In the genomic region with DNA sequence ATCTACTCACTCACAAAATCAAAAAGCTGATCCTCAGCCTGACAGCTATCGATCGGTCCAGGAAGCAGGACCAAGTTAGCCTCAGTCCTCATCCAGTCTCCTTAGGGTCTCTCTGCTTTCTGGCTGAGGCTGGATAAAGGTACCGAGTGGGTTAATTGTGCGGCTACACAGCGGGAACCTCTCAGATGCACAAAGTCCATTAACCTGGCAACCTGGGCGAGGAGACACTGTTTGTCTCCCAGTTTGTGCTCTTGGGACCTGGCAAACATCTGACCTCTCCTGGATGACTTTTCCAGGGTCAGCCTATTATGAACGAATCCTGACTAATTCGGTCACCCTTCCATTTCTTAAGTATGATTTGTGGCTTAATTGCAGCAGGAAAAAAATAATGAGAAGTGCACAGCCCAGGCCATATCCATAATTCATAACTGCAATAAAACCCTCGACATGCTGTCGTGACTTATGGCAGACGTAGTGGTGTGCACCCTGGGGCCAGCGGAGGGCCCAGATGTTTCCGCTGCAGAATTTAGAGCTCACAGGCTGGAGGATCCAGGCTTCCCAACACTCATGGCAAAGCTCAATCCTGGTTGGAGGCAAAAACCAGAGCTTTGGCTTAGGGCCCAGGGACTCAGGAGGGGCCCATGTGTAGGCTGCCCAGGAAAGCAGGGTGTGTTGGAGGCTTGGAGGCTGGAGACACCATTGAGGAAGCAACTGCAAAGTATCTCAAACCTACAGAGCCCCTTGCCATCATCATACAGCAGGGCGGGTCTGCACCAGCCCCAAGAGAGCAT, we compare ENCODE assay signal across 15 cellular contexts.
DNase-seq lines count a peak whose midpoint lies in the region; ATAC-seq and TF ChIP-seq lines count a peak whose summit lies in the region.
"Had no signal": no experiment of that assay in that cellular context is flagged by ENCODE, and none has a peak within 500 bp of the region (broad histone marks: within the 10 kb centered on the region; RNA-seq: fewer than 3 reads in every experiment).

No MANE protein-coding gene starts in this region.

- no peak for TF ChIP-seq CTCF in right lobe of liver (IDR thresholded peaks at IDR 0.05)
- TF ChIP-seq CTCF in sigmoid colon (IDR thresholded peaks at IDR 0.05), result no peak
- TF ChIP-seq CTCF in chondrocyte (IDR thresholded peaks at IDR 0.05), result no peak

- no peak overlapping the region for H3K27ac Mint-ChIP-seq in activated naive CD8-positive, alpha-beta T cell treated with anti-CD3 and anti-CD28 coated beads, Interleukin-2, amount 50 U/mL, for 24 hours
- H3K27ac Mint-ChIP-seq in chondrocyte (ENCODE audit: unreplicated experiment), result no peak overlapping the region

- DNase-seq in GM04504 (ENCODE audit: low read depth), result peak; percentile 3
- DNase-seq in ecto neural progenitor cell (ENCODE audit: low spot score), result peak; percentile 26
- peak; percentile 45 to 85 (median 76) for DNase-seq in right lobe of liver
- peak; percentile 41 for DNase-seq in sigmoid colon
- no peak for DNase-seq in activated naive CD8-positive, alpha-beta T cell treated with anti-CD3 and anti-CD28 coated beads, Interleukin-2, amount 50 U/mL, for 24 hours
- DNase-seq in activated effector memory CD4-positive, alpha-beta T cell treated with anti-CD3 and anti-CD28 coated beads, Interleukin-2, amount 50 U/mL, for 16 hours, result no peak
- no peak for DNase-seq in chondrocyte (ENCODE audit: low spot score)
- DNase-seq in HPDE6-E6E7 (ENCODE audit: extremely low spot score), result no peak
- DNase-seq: BE2C, GF-D8, NCI-H1417, NCI-H2081 treated with DMSO at 0.1 percent for 48 hours, NCI-H446 treated with DMSO at 0.1 percent for 48 hours, NCI-H526 treated with DMSO at 0.1 percent for 48 hours had no signal

- peak overlapping the region in 2 of 3 donors; percentile 29 to 37 for H3K4me3 ChIP-seq in right lobe of liver
- H3K4me3 ChIP-seq in sigmoid colon, result no peak overlapping the region
- H3K4me3 ChIP-seq: A549 had no signal

- H3K36me3 Mint-ChIP-seq in activated naive CD8-positive, alpha-beta T cell treated with anti-CD3 and anti-CD28 coated beads, Interleukin-2, amount 50 U/mL, for 24 hours (ENCODE audit: low read depth), result no peaks in the 10 kb centered on the region
- H3K36me3 Mint-ChIP-seq in chondrocyte (ENCODE audit: low read depth), result no peaks in the 10 kb centered on the region

- TF ChIP-seq POLR2A in right lobe of liver (IDR thresholded peaks at IDR 0.05) (no peak), sigmoid colon (IDR thresholded peaks at IDR 0.05) (no peak)

- H3K9me3 ChIP-seq in right lobe of liver (no peaks in the 10 kb centered on the region), sigmoid colon (no peaks in the 10 kb centered on the region)
- H3K9me3 ChIP-seq: A549, BE2C had no signal

- H3K27ac ChIP-seq in right lobe of liver (peak overlapping the region in 2 of 3 donors; percentile 48 to 71), sigmoid colon (no peak overlapping the region)

- no peak overlapping the region for H3K4me3 Mint-ChIP-seq in activated naive CD8-positive, alpha-beta T cell treated with anti-CD3 and anti-CD28 coated beads, Interleukin-2, amount 50 U/mL, for 24 hours
- no peak overlapping the region for H3K4me3 Mint-ChIP-seq in chondrocyte (ENCODE audit: unreplicated experiment)

- no peaks in the 10 kb centered on the region for H3K36me3 ChIP-seq in right lobe of liver
- H3K36me3 ChIP-seq in sigmoid colon, result no peaks in the 10 kb centered on the region
- H3K36me3 ChIP-seq: BE2C had no signal

- no peaks in the 10 kb centered on the region for H3K4me1 Mint-ChIP-seq in activated naive CD8-positive, alpha-beta T cell treated with anti-CD3 and anti-CD28 coated beads, Interleukin-2, amount 50 U/mL, for 24 hours
- H3K4me1 Mint-ChIP-seq in chondrocyte (ENCODE audit: low read depth), result peaks cover 3% of the 10 kb centered on the region

- no peak for TF ChIP-seq EP300 in sigmoid colon (IDR thresholded peaks at IDR 0.05)

- peaks cover 1% of the 10 kb centered on the region for H3K27me3 Mint-ChIP-seq in activated naive CD8-positive, alpha-beta T cell treated with anti-CD3 and anti-CD28 coated beads, Interleukin-2, amount 50 U/mL, for 24 hours
- H3K27me3 Mint-ChIP-seq in chondrocyte (ENCODE audit: low read depth), result peaks cover 2% of the 10 kb centered on the region

- no peaks in the 10 kb centered on the region for H3K9me3 Mint-ChIP-seq in activated naive CD8-positive, alpha-beta T cell treated with anti-CD3 and anti-CD28 coated beads, Interleukin-2, amount 50 U/mL, for 24 hours
- H3K9me3 Mint-ChIP-seq in chondrocyte (ENCODE audit: low read depth), result no peaks in the 10 kb centered on the region

- H3K27me3 ChIP-seq in right lobe of liver (no peaks in the 10 kb centered on the region), sigmoid colon (no peaks in the 10 kb centered on the region)
- H3K27me3 ChIP-seq: BE2C had no signal

- peak; percentile 88 to 91 (median 89) for ATAC-seq in right lobe of liver
- ATAC-seq in activated naive CD8-positive, alpha-beta T cell treated with anti-CD3 and anti-CD28 coated beads, Interleukin-2, amount 50 U/mL, for 24 hours, result no peak

- intact Hi-C loops in right lobe of liver (cut with DNase I), result no loop called here
- intact Hi-C loops in sigmoid colon (cut with DNase I), result no loop called here

- WGBS in right lobe of liver (ENCODE audit: insufficient coverage, low coverage, low lambda C conversion rate, missing lambda C conversion rate), result 41% methylated on average over 12 of the region's 14 CpGs
- WGBS in sigmoid colon, 2 donors, result 53 to 71% methylated on average over 14 of the region's 14 CpGs

- peaks cover 0 to 21% (median 6%) of the 10 kb centered on the region in 4 donors for H3K4me1 ChIP-seq in right lobe of liver
- peaks cover 0 to 3% (median 0%) of the 10 kb centered on the region in 4 donors for H3K4me1 ChIP-seq in sigmoid colon
- H3K4me1 ChIP-seq: BE2C had no signal

Comparison
In these comparisons a context has a peak if more than half of its experiments do, and no peak if none do; other contexts are left out.
1. DNase-seq: peak in GM04504 (single experiment), ecto neural progenitor cell (single experiment), right lobe of liver (3 of 3) and sigmoid colon (single experiment); none in activated naive CD8-positive, alpha-beta T cell treated with anti-CD3 and anti-CD28 coated beads, Interleukin-2, amount 50 U/mL, for 24 hours (single experiment), activated effector memory CD4-positive, alpha-beta T cell treated with anti-CD3 and anti-CD28 coated beads, Interleukin-2, amount 50 U/mL, for 16 hours (single experiment), chondrocyte (single experiment) and HPDE6-E6E7 (single experiment).
2. H3K27ac ChIP-seq: peak in right lobe of liver (2 of 3); none in sigmoid colon (0 of 4).
3. H3K4me3 ChIP-seq: peak in right lobe of liver (2 of 3); none in sigmoid colon (0 of 4).